Comparison of ENCODE assay signal across 8 cellular contexts in genomic region chr14:54627718-54628345, GRCh38.
DNase-seq lines count a peak whose midpoint lies in the region; ATAC-seq and TF ChIP-seq lines count a peak whose summit lies in the region.

No MANE protein-coding gene starts in this region.

- peak overlapping the region; percentile 59 for H3K4me3 Mint-ChIP-seq in activated CD4-positive, alpha-beta T cell treated with anti-CD3 and anti-CD28 coated beads for 36 hours

- peak overlapping the region; percentile 26 for H3K4me3 ChIP-seq in fibroblast of villous mesenchyme (ENCODE audit: low read depth, low read length)

- TF ChIP-seq CTCF in fibroblast of villous mesenchyme (IDR thresholded peaks at IDR 0.05; ENCODE audit: insufficient read depth, low read depth, low read length) (no peak), omental fat pad (IDR thresholded peaks at IDR 0.05) (no peak)

- POLR2A ChIA-PET in activated CD4-positive, alpha-beta T cell treated with anti-CD3 and anti-CD28 coated beads for 36 hours (lab: Charles Lee), result no interaction called here

- peak overlapping the region; percentile 96 for H3K27ac Mint-ChIP-seq in activated CD4-positive, alpha-beta T cell treated with anti-CD3 and anti-CD28 coated beads for 36 hours

- ATAC-seq in activated CD4-positive, alpha-beta T cell treated with anti-CD3 and anti-CD28 coated beads for 36 hours, result peak; percentile 74
- ATAC-seq in HG03159 (IDR thresholded peaks at IDR 0.05; ENCODE audit: unreplicated experiment) (peak; percentile 66), omental fat pad (ENCODE audit: low FRiP score) (peak; percentile 41)

- peak; percentile 50 for DNase-seq in activated CD4-positive, alpha-beta T cell treated with anti-CD3 and anti-CD28 coated beads for 36 hours
- DNase-seq in activated CD4-positive, alpha-beta T cell treated with anti-CD3 and anti-CD28 coated beads, Interleukin-2, amount 50 U/mL, for 1 hour, result no peak
- peak; percentile 11 to 15 for DNase-seq in activated CD8-positive, alpha-beta memory T cell treated with anti-CD3 and anti-CD28 coated beads for 4 hours (ENCODE audit: low read depth in 2 of 2)
- DNase-seq in fibroblast of villous mesenchyme (ENCODE audit: low read depth), result peak; percentile 73
- no peak for DNase-seq in omental fat pad (ENCODE audit: low spot score)
- DNase-seq in DMS 273 treated with DMSO at 0.1 percent for 48 hours (lab: John Stamatoyannopoulos, UW), result no peak
- DNase-seq in NCI-H1105 (lab: John Stamatoyannopoulos, UW), result no peak

- H3K36me3 Mint-ChIP-seq in activated CD4-positive, alpha-beta T cell treated with anti-CD3 and anti-CD28 coated beads for 36 hours (ENCODE audit: low read depth), result peaks cover 4% of the 10 kb centered on the region

- CTCF ChIA-PET in activated CD4-positive, alpha-beta T cell treated with anti-CD3 and anti-CD28 coated beads for 36 hours (lab: Charles Lee), result interaction anchor here (0.5 to 3.9 kb wide), 9 partner anchors 29 to 1245 kb away, joined by 3 to 17 read pairs (median 3); no protein-coding TSS in a partner anchor

- H3K4me1 Mint-ChIP-seq in activated CD4-positive, alpha-beta T cell treated with anti-CD3 and anti-CD28 coated beads for 36 hours, result peaks cover 43% of the 10 kb centered on the region

- intact Hi-C loops in activated CD4-positive, alpha-beta T cell treated with anti-CD3 and anti-CD28 coated beads for 36 hours (cut with DNase I, micrococcal nuclease), result loop anchor here (1.0 to 5.0 kb wide), 7 partner anchors 44 to 274 kb away; partner anchors contain the start of genes CNIH1 (in 1 of the 2), GCH1 (in 1 of the 2) and SAMD4A (in 1 of the 2)

- H3K27me3 Mint-ChIP-seq in activated CD4-positive, alpha-beta T cell treated with anti-CD3 and anti-CD28 coated beads for 36 hours, result no peaks in the 10 kb centered on the region

- H3K9me3 Mint-ChIP-seq in activated CD4-positive, alpha-beta T cell treated with anti-CD3 and anti-CD28 coated beads for 36 hours (ENCODE audit: low read depth), result no peaks in the 10 kb centered on the region

Comparison
In these comparisons a context has a peak if more than half of its experiments do, and no peak if none do; other contexts are left out.
1. DNase-seq: peak in activated CD4-positive, alpha-beta T cell treated with anti-CD3 and anti-CD28 coated beads for 36 hours (single experiment), activated CD8-positive, alpha-beta memory T cell treated with anti-CD3 and anti-CD28 coated beads for 4 hours (2 of 2) and fibroblast of villous mesenchyme (single experiment); none in activated CD4-positive, alpha-beta T cell treated with anti-CD3 and anti-CD28 coated beads, Interleukin-2, amount 50 U/mL, for 1 hour (single experiment), omental fat pad (single experiment), DMS 273 treated with DMSO at 0.1 percent for 48 hours (single experiment) and NCI-H1105 (single experiment).
2. Peak in every context shown above with its lines, with median percentiles within 50 percentile points of each other: ATAC-seq.